Comparison of ENCODE assay signal across 14 cellular contexts in the genomic region with DNA sequence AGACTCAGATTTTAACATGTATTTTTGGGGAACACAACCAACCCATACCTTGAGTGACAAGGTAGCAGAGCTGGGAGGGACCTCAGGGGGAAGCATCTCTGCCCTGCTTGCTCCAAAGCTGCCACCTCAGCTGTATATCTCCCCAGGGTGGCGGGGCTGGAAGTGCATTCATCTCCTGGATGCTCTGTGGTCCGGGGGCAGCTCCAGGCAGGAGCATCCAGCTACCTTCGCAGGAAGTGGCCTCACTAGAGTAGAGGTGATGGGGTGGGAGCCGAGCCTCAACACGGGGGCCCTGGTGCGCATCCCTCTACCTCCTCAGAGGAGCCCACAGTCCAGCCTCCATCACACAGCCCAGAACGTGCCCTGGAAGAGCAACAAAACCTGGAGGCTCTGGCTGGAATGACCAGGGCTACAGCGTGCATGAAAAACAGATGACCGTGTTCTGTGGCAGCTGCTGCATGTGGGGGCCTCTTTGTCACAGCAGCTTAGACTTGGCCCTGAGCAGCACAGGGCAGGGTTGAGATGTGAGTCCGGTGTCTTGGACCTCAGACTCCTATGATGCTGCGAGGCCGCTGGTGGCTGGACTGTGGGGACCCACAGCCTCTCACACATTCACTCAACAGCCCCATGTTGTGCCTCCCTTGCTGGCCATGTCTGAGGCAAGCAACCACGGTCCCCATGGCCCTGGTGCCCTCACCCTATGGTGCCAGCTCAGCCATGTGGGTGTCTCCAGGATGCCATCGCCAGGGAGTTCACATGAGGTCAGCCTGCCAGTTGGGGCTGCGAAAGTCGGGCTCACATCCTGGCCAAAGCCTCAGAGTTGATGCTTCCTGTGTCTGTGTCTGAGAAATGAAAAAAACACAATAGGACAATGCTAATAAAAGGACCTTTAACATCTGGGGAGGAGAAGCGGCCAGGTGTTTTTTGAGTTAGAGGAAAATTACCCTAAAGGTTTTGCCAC. TPM values are rescaled to one million over a fixed set of nuclear protein-coding genes. Genes with fewer than 3 reads are reported as not detected.
DNase-seq lines count a peak whose midpoint lies in the region; ATAC-seq, FAIRE-seq and TF ChIP-seq lines count a peak whose summit lies in the region.
"Had no signal": no experiment of that assay in that cellular context is flagged by ENCODE, and none has a peak within 500 bp of the region (broad histone marks: within the 10 kb centered on the region; RNA-seq: fewer than 3 reads in every experiment).

No MANE protein-coding gene starts in this region.

- TF ChIP-seq POLR2A in HepG2 (IDR thresholded peaks at IDR 0.05; ENCODE audit: insufficient read depth in 1 of 2, low read depth in 2 of 2, low read length in 2 of 2) (no peak), endothelial cell of umbilical vein (IDR thresholded peaks at IDR 0.05; ENCODE audit: low read depth, low read length) (no peak), vagina (IDR thresholded peaks at IDR 0.05) (no peak)

- no peak for TF ChIP-seq EP300 in HepG2 (IDR thresholded peaks at IDR 0.05; ENCODE audit: low read depth in 2 of 2, low read length in 2 of 2)
- TF ChIP-seq EP300 in HepG2 (CRISPR knock-in tag; IDR thresholded peaks at IDR 0.05; ENCODE audit: borderline replicate concordance) = no peak

- H3K36me3 Mint-ChIP-seq in natural killer cell = no peaks in the 10 kb centered on the region

- peaks cover 21 to 44% of the 10 kb centered on the region in 2 donors for H3K4me1 Mint-ChIP-seq in natural killer cell

- no peak for DNase-seq in HepG2 (ENCODE audit: low spot score)
- DNase-seq in endothelial cell of umbilical vein (ENCODE audit: low read depth, low spot score) = peak; percentile 67
- peak; percentile 33 for DNase-seq in natural killer cell
- DNase-seq in vagina (ENCODE audit: extremely low spot score in 2 of 2) = peak; percentile 61 to 82
- no peak for DNase-seq in NCI-H2171 treated with DMSO at 0.1 percent for 48 hours (lab: John Stamatoyannopoulos, UW)
- DNase-seq: NCI-H1436, right lobe of liver had no signal

- H3K79me2 ChIP-seq in HepG2 (ENCODE audit: insufficient read depth, low read length) = no peaks in the 10 kb centered on the region
- no peaks in the 10 kb centered on the region for H3K79me2 ChIP-seq in endothelial cell of umbilical vein (ENCODE audit: control insufficient read depth, insufficient read depth, low read length)

- H3K27ac ChIP-seq in liver (ENCODE audit: low read depth in 1 of 2, low read length in 2 of 2) = no peak overlapping the region
- H3K27ac ChIP-seq in HepG2 (ENCODE audit: extremely low read length, insufficient read depth, low read length) = no peak overlapping the region
- H3K27ac ChIP-seq in endothelial cell of umbilical vein (ENCODE audit: insufficient read depth, low read depth, low read length) = peak overlapping the region; percentile 43
- peak overlapping the region; percentile 50 for H3K27ac ChIP-seq in vagina
- H3K27ac ChIP-seq: right lobe of liver had no signal

- H3K9me3 ChIP-seq in liver (ENCODE audit: control insufficient read depth in 4 of 4, low read length in 3 of 4) (no peaks in the 10 kb centered on the region), HepG2 (ENCODE audit: low read length) (no peaks in the 10 kb centered on the region), endothelial cell of umbilical vein (replicated peaks; ENCODE audit: control insufficient read depth, insufficient read depth, low read length) (no peaks in the 10 kb centered on the region), vagina (no peaks in the 10 kb centered on the region)
- H3K9me3 ChIP-seq: HAP-1, right lobe of liver had no signal

- TF ChIP-seq RAD21 in liver (IDR thresholded peaks at IDR 0.05) = no peak
- no peak for TF ChIP-seq RAD21 in HepG2 (CRISPR knock-in tag; IDR thresholded peaks at IDR 0.05)

- H4K20me1 ChIP-seq in HepG2 (ENCODE audit: insufficient read depth, low read length) = no peaks in the 10 kb centered on the region
- H4K20me1 ChIP-seq in endothelial cell of umbilical vein (replicated peaks; ENCODE audit: control insufficient read depth, extremely low read depth, insufficient read depth, low read length) = no peaks in the 10 kb centered on the region

- peak overlapping the region; percentile 57 for H3K4me3 Mint-ChIP-seq in natural killer cell

- H3K27me3 ChIP-seq in liver (ENCODE audit: control insufficient read depth in 4 of 4, insufficient read depth in 4 of 4, low read length in 3 of 4) (no peaks in the 10 kb centered on the region), HepG2 (ENCODE audit: control insufficient read depth in 1 of 2, insufficient read depth in 2 of 2, low read length in 2 of 2) (peaks cover 3 to 24% of the 10 kb centered on the region in 2 experiments; a peak in 3 of 5 replicates), endothelial cell of umbilical vein (ENCODE audit: control insufficient read depth in 2 of 2, insufficient read depth in 2 of 2, low read length in 2 of 2) (no peaks in the 10 kb centered on the region), vagina (no peaks in the 10 kb centered on the region)
- H3K27me3 ChIP-seq: right lobe of liver had no signal

- peak overlapping the region in 1 of 2 donors; percentile 62 for H3K27ac Mint-ChIP-seq in natural killer cell

- H3K9ac ChIP-seq in liver (ENCODE audit: low read depth in 1 of 2, low read length in 2 of 2) = no peak overlapping the region
- no peak overlapping the region for H3K9ac ChIP-seq in HepG2 (ENCODE audit: insufficient read depth, low read depth, low read length)
- H3K9ac ChIP-seq in endothelial cell of umbilical vein (replicated peaks; ENCODE audit: extremely low read depth, insufficient read depth, low read length) = no peak overlapping the region

- WGBS in liver = 81% methylated on average over 17 of the region's 17 CpGs
- 18% methylated on average over 5 of the region's 17 CpGs for WGBS in HepG2 (ENCODE audit: low lambda C conversion rate)

- H3K4me2 ChIP-seq in HepG2 (ENCODE audit: low read depth, low read length) (no peak overlapping the region), endothelial cell of umbilical vein (ENCODE audit: insufficient read depth, low read length) (peak overlapping the region; percentile 3)

- no peaks in the 10 kb centered on the region for H3K36me3 ChIP-seq in liver (ENCODE audit: control insufficient read depth in 4 of 4, insufficient read depth in 3 of 4, low read depth in 1 of 4, low read length in 3 of 4)
- H3K36me3 ChIP-seq in HepG2 (replicated peaks in 1 of 2; ENCODE audit: control insufficient read depth in 1 of 2, insufficient read depth in 2 of 2, low read length in 2 of 2) = no peaks in the 10 kb centered on the region
- H3K36me3 ChIP-seq in endothelial cell of umbilical vein (ENCODE audit: control insufficient read depth in 2 of 2, extremely low read depth in 1 of 2, insufficient read depth in 2 of 2, low read length in 2 of 2) = no peaks in the 10 kb centered on the region
- H3K36me3 ChIP-seq in vagina = no peaks in the 10 kb centered on the region
- H3K36me3 ChIP-seq: HAP-1, right lobe of liver had no signal

- no peaks in the 10 kb centered on the region for H3K4me1 ChIP-seq in liver (ENCODE audit: control insufficient read depth in 4 of 4, insufficient read depth in 4 of 4, low read length in 3 of 4)
- no peaks in the 10 kb centered on the region for H3K4me1 ChIP-seq in HepG2 (ENCODE audit: insufficient read depth, low read length)
- H3K4me1 ChIP-seq in endothelial cell of umbilical vein (ENCODE audit: control insufficient read depth, extremely low read depth, insufficient read depth, low read length) = peaks cover 17% of the 10 kb centered on the region
- H3K4me1 ChIP-seq in vagina = peaks cover 22% of the 10 kb centered on the region
- H3K4me1 ChIP-seq: HAP-1, right lobe of liver had no signal

- TF ChIP-seq CTCF in liver (IDR thresholded peaks at IDR 0.05; ENCODE audit: low read depth, low read length, missing input control) (no peak), HepG2 (CRISPR knock-in tag; IDR thresholded peaks at IDR 0.05) (no peak), endothelial cell of umbilical vein (IDR thresholded peaks at IDR 0.05; ENCODE audit: extremely low read depth in 1 of 2, insufficient read depth in 1 of 2, low read depth in 1 of 2, low read length in 2 of 2) (no peak), natural killer cell (IDR thresholded peaks at IDR 0.05) (no peak), vagina (IDR thresholded peaks at IDR 0.05) (no peak)

- no peaks in the 10 kb centered on the region for H3K9me1 ChIP-seq in endothelial cell of umbilical vein (replicated peaks; ENCODE audit: control insufficient read depth, extremely low read depth, insufficient read depth, low read length)

- H3K27me3 Mint-ChIP-seq in natural killer cell (ENCODE audit: low read depth in 2 of 2) = peaks cover 3 to 7% of the 10 kb centered on the region in 2 donors

- in situ Hi-C loops in HepG2 (cut with HindIII; ENCODE audit: extremely low pct_ligation_motif_present, low pct_unique_long_range_greater_than_20kb) = no loop called here

- peaks cover 0 to 2% of the 10 kb centered on the region in 2 donors for H3K9me3 Mint-ChIP-seq in natural killer cell
- H3K9me3 Mint-ChIP-seq: activated naive CD4-positive, alpha-beta T cell treated with anti-CD3 and anti-CD28 coated beads, Interleukin-2, amount 50 U/mL, for 72 hours had no signal

- POLR2A ChIA-PET in HepG2 (lab: Yijun Ruan, JAX) (no interaction called here), endothelial cell of umbilical vein (lab: Charles Lee) (no interaction called here)

- BruUV-seq in HepG2 (replicated peaks; lab: Mats Ljungman, UMichigan) = no TSS peak
- no TSS peak for BruUV-seq in endothelial cell of umbilical vein (replicated peaks; lab: Mats Ljungman, UMichigan)

- FAIRE-seq in HepG2 (lab: Jason Lieb, UNC) (no peak), endothelial cell of umbilical vein (lab: Jason Lieb, UNC) (peak; percentile 82)
- FAIRE-seq: G401.6, TTC549 had no signal

- no peak overlapping the region for H3K4me3 ChIP-seq in liver (ENCODE audit: low read depth in 1 of 3, low read length in 3 of 3)
- H3K4me3 ChIP-seq in HepG2 (replicated peaks in 1 of 3; ENCODE audit: insufficient read depth in 1 of 3, low read depth in 2 of 3, low read length in 3 of 3) = no peak overlapping the region
- no peak overlapping the region for H3K4me3 ChIP-seq in endothelial cell of umbilical vein (replicated peaks in 1 of 3; ENCODE audit: insufficient read depth in 1 of 3, low read depth in 1 of 3, low read length in 3 of 3)
- H3K4me3 ChIP-seq in vagina = no peak overlapping the region
- H3K4me3 ChIP-seq: HAP-1, right lobe of liver had no signal

- intact Hi-C loops in HepG2 (cut with micrococcal nuclease; ENCODE audit: unreplicated experiment) (no loop called here), endothelial cell of umbilical vein (cut with micrococcal nuclease) (no loop called here), natural killer cell (cut with micrococcal nuclease) (no loop called here), vagina (cut with DNase I) (no loop called here)

- dilution Hi-C loops in endothelial cell of umbilical vein (cut with MboI; ENCODE audit: extremely low pct_ligation_motif_present, low sequenced_read_pairs) = no loop called here

- no peak for ATAC-seq in HepG2
- peak in 2 of 3 donors; percentile 45 to 84 for ATAC-seq in natural killer cell
- ATAC-seq in HG02970 (IDR thresholded peaks at IDR 0.05; ENCODE audit: low FRiP score, unreplicated experiment) = no peak
- ATAC-seq in GM19035 (IDR thresholded peaks at IDR 0.05; ENCODE audit: unreplicated experiment) = no peak

- CTCF ChIA-PET in HepG2 (lab: Yijun Ruan, JAX; ENCODE audit: low intra/inter-chr PET ratio, low total read pairs) = no interaction called here
- CTCF ChIA-PET in endothelial cell of umbilical vein (lab: Charles Lee) = interaction anchor here (1.0 to 2.0 kb wide), 2 partner anchors 14 to 23 kb away, joined by 3 to 8 read pairs; no protein-coding TSS in a partner anchor

- H2AFZ ChIP-seq in HepG2 (ENCODE audit: low read length) (no peak overlapping the region), endothelial cell of umbilical vein (ENCODE audit: low read depth, low read length) (peak overlapping the region; percentile 75)

RNA-seq across cellular contexts. Expression of a gene that starts 17.1 kb away (rescaled TPM):
- total RNA-seq in liver (10 to 100 TPM in 1 of 2 donors, 1 to 10 TPM in 1; 3.2 to 15.1 TPM), HepG2 (2016; rRNA removed; fragmentation: Illumina TruSeq; extraction: Trizol) (0.09 and 0.11 TPM in 2 replicates), endothelial cell of umbilical vein (69.2 and 84.4 TPM in 2 replicates), natural killer cell (1 to 10 TPM in 1 of 3 donors, under 1 TPM in 2; 0.40 to 1.4 (median 0.41) TPM), vagina (215 TPM)
- polyA plus RNA-seq in liver (10 to 100 TPM in 1 of 2 donors, 1 to 10 TPM in 1; 2.5 to 30.2 TPM), HepG2 (2011; rRNA removed) (0.21 and 0.24 TPM in 2 replicates), endothelial cell of umbilical vein (109 and 123 TPM in 2 replicates)
- 0.09 TPM in 1 of 2 replicates, not detected in the other for total RNA-seq in HepG2 (2016; cell fraction: cytosol; rRNA removed; fragmentation: Illumina TruSeq; extraction: Trizol; ENCODE audit: low read depth)
- 0.09 TPM in 1 of 2 replicates, not detected in the other for total RNA-seq in HepG2 (2016; cell fraction: insoluble cytoplasmic fraction; rRNA removed; fragmentation: Illumina TruSeq; extraction: Trizol)
- 0.19 and 0.21 TPM in 2 replicates for total RNA-seq in HepG2 (2016; cell fraction: membrane; rRNA removed; fragmentation: Illumina TruSeq; extraction: Trizol)
- total RNA-seq in HepG2 (2016; cell fraction: nucleus; rRNA removed; fragmentation: Illumina TruSeq; extraction: Trizol) = 0.28 TPM in 1 of 2 replicates, not detected in the other
- polyA plus RNA-seq in HepG2 (2011; cell fraction: cytosol; rRNA removed) = 0.14 and 0.34 TPM in 2 replicates
- polyA plus RNA-seq in HepG2 (2011; cell fraction: nucleus; rRNA removed) = 0.57 and 0.93 TPM in 2 replicates
- 0.13 and 0.23 TPM in 2 replicates for polyA plus RNA-seq in HepG2 (2012)
- polyA plus RNA-seq in HepG2 (2016; cell fraction: cytosol; fragmentation: Illumina TruSeq; extraction: Trizol; ENCODE audit: low read depth) = 0.05 and 0.14 TPM in 2 replicates
- 0.09 and 0.13 TPM in 2 replicates for polyA plus RNA-seq in HepG2 (2016; cell fraction: insoluble cytoplasmic fraction; fragmentation: Illumina TruSeq; extraction: Trizol; ENCODE audit: low read depth)
- 0.15 and 0.21 TPM in 2 replicates for polyA plus RNA-seq in HepG2 (2016; cell fraction: membrane; fragmentation: Illumina TruSeq; extraction: Trizol; ENCODE audit: low read depth)
- 0.52 and 0.59 TPM in 2 replicates for polyA plus RNA-seq in HepG2 (2016; cell fraction: nucleus; fragmentation: Illumina TruSeq; extraction: Trizol; ENCODE audit: insufficient read depth, low read depth)
- polyA minus RNA-seq in HepG2 (2011; rRNA and poly(A)+ RNA removed; ENCODE audit: low replicate concordance) = 0.16 and 5.7 TPM in 2 replicates
- not detected in 2 replicates for polyA minus RNA-seq in HepG2 (2011; cell fraction: cytosol; rRNA and poly(A)+ RNA removed)
- polyA minus RNA-seq in HepG2 (2011; cell fraction: nucleus; rRNA and poly(A)+ RNA removed) = 0.13 TPM in 1 of 2 replicates, not detected in the other
- 80.9 and 110 TPM in 2 replicates for polyA plus RNA-seq in endothelial cell of umbilical vein (2011; cell fraction: cytosol; rRNA removed)
- 93.9 and 109 TPM in 2 replicates for polyA plus RNA-seq in endothelial cell of umbilical vein (2011; cell fraction: nucleus; rRNA removed)
- polyA plus RNA-seq in endothelial cell of umbilical vein (2012) = 47.4 and 98.2 TPM in 2 replicates
- 32.6 and 35.2 TPM in 2 replicates for polyA minus RNA-seq in endothelial cell of umbilical vein
- polyA minus RNA-seq in endothelial cell of umbilical vein (2011; cell fraction: cytosol; rRNA and poly(A)+ RNA removed) = 5.8 TPM
- 13.6 and 24.8 TPM in 2 replicates for polyA minus RNA-seq in endothelial cell of umbilical vein (2011; cell fraction: nucleus; rRNA and poly(A)+ RNA removed)

Comparison
In these comparisons a context has a peak if more than half of its experiments do, and no peak if none do; other contexts are left out.
1. H3K27ac ChIP-seq: peak in endothelial cell of umbilical vein (single experiment) and vagina (single experiment); none in liver (0 of 2) and HepG2 (single experiment).
2. ATAC-seq: peak in natural killer cell (2 of 3); none in HepG2 (single experiment), HG02970 (single experiment) and GM19035 (single experiment).
3. DNase-seq: peak in endothelial cell of umbilical vein (single experiment), natural killer cell (single experiment) and vagina (2 of 2); none in HepG2 (single experiment) and NCI-H2171 treated with DMSO at 0.1 percent for 48 hours (single experiment).